Comparison of ENCODE assay signal across 10 cellular contexts in genomic region chr16:27431773-27432599, GRCh38. TPM values are rescaled to one million over a fixed set of nuclear protein-coding genes. Genes with fewer than 3 reads are reported as not detected.
DNase-seq lines count a peak whose midpoint lies in the region; ATAC-seq and TF ChIP-seq lines count a peak whose summit lies in the region.
"Had no signal": no experiment of that assay in that cellular context is flagged by ENCODE, and none has a peak within 500 bp of the region (broad histone marks: within the 10 kb centered on the region; RNA-seq: fewer than 3 reads in every experiment).

No MANE protein-coding gene starts in this region.

- no peaks in the 10 kb centered on the region for H3K36me3 ChIP-seq in neural progenitor cell

- no peak overlapping the region for H3K4me3 ChIP-seq in neural progenitor cell

- no peak overlapping the region for H3K9ac ChIP-seq in neural progenitor cell

- H3K36me3 Mint-ChIP-seq in activated naive CD4-positive, alpha-beta T cell treated with anti-CD3 and anti-CD28 coated beads, Interleukin-2, amount 50 U/mL, for 24 hours, result peaks cover 25% of the 10 kb centered on the region
- no peaks in the 10 kb centered on the region for H3K36me3 Mint-ChIP-seq in glutamatergic neuron (ENCODE audit: unreplicated experiment)
- no peaks in the 10 kb centered on the region for H3K36me3 Mint-ChIP-seq in type B pancreatic cell
- H3K36me3 Mint-ChIP-seq in neural progenitor cell, result no peaks in the 10 kb centered on the region

- H3K9me3 Mint-ChIP-seq in activated naive CD4-positive, alpha-beta T cell treated with anti-CD3 and anti-CD28 coated beads, Interleukin-2, amount 50 U/mL, for 24 hours, result no peaks in the 10 kb centered on the region
- peaks cover 1% of the 10 kb centered on the region for H3K9me3 Mint-ChIP-seq in glutamatergic neuron (ENCODE audit: unreplicated experiment)
- H3K9me3 Mint-ChIP-seq in type B pancreatic cell, result no peaks in the 10 kb centered on the region
- H3K9me3 Mint-ChIP-seq in neural progenitor cell, result no peaks in the 10 kb centered on the region

- TF ChIP-seq CTCF in glutamatergic neuron (IDR thresholded peaks at IDR 0.05; ENCODE audit: partially characterized antibody, unreplicated experiment), result no peak
- no peak for TF ChIP-seq CTCF in type B pancreatic cell (conservative IDR thresholded peaks at IDR 0.05)
- TF ChIP-seq CTCF in neural progenitor cell (IDR thresholded peaks at IDR 0.05), result no peak

- peaks cover 42% of the 10 kb centered on the region for H3K4me1 Mint-ChIP-seq in activated naive CD4-positive, alpha-beta T cell treated with anti-CD3 and anti-CD28 coated beads, Interleukin-2, amount 50 U/mL, for 24 hours
- no peaks in the 10 kb centered on the region for H3K4me1 Mint-ChIP-seq in glutamatergic neuron (ENCODE audit: low read depth, unreplicated experiment)
- no peaks in the 10 kb centered on the region for H3K4me1 Mint-ChIP-seq in type B pancreatic cell (ENCODE audit: unreplicated experiment)
- H3K4me1 Mint-ChIP-seq in neural progenitor cell, result peaks cover 3% of the 10 kb centered on the region

- no peaks in the 10 kb centered on the region for H3K27me3 Mint-ChIP-seq in activated naive CD4-positive, alpha-beta T cell treated with anti-CD3 and anti-CD28 coated beads, Interleukin-2, amount 50 U/mL, for 24 hours
- H3K27me3 Mint-ChIP-seq in glutamatergic neuron (ENCODE audit: unreplicated experiment) (peaks cover 8% of the 10 kb centered on the region), type B pancreatic cell (no peaks in the 10 kb centered on the region), neural progenitor cell (ENCODE audit: insufficient read depth, low read depth) (peaks cover 2% of the 10 kb centered on the region)

- H3K27ac Mint-ChIP-seq in activated naive CD4-positive, alpha-beta T cell treated with anti-CD3 and anti-CD28 coated beads, Interleukin-2, amount 50 U/mL, for 24 hours, result peak overlapping the region; percentile 66
- H3K27ac Mint-ChIP-seq in glutamatergic neuron (ENCODE audit: unreplicated experiment) (no peak overlapping the region), type B pancreatic cell (peak overlapping the region; percentile 78), neural progenitor cell (no peak overlapping the region)

- no peak for DNase-seq in activated naive CD4-positive, alpha-beta T cell treated with anti-CD3 and anti-CD28 coated beads, Interleukin-2, amount 50 U/mL, for 16 hours
- DNase-seq in T1000 (lab: John Stamatoyannopoulos, UW), result peak; percentile 31
- DNase-seq in glutamatergic neuron, result peak; percentile 1
- peak; percentile 44 for DNase-seq in type B pancreatic cell (ENCODE audit: extremely low spot score, unreplicated experiment)
- DNase-seq in neural progenitor cell (ENCODE audit: low spot score), result no peak
- DNase-seq: AML-193, NCI-H446 treated with DMSO at 0.1 percent for 48 hours had no signal

- H3K4me2 ChIP-seq in neural progenitor cell, result no peak overlapping the region

- no peak overlapping the region for H2AFZ ChIP-seq in neural progenitor cell (replicated peaks)

- H3F3A ChIP-seq in neural progenitor cell (ENCODE audit: low read depth), result no peaks in the 10 kb centered on the region

- no peak overlapping the region for H3K4me3 Mint-ChIP-seq in activated naive CD4-positive, alpha-beta T cell treated with anti-CD3 and anti-CD28 coated beads, Interleukin-2, amount 50 U/mL, for 24 hours
- no peak overlapping the region for H3K4me3 Mint-ChIP-seq in glutamatergic neuron (ENCODE audit: unreplicated experiment)
- H3K4me3 Mint-ChIP-seq in type B pancreatic cell, result no peak overlapping the region
- H3K4me3 Mint-ChIP-seq in neural progenitor cell, result no peak overlapping the region

- H3K9me3 ChIP-seq in neural progenitor cell (ENCODE audit: low read depth), result no peaks in the 10 kb centered on the region

- no peak overlapping the region for H3K27ac ChIP-seq in neural progenitor cell

- H3K27me3 ChIP-seq in neural progenitor cell, result no peaks in the 10 kb centered on the region

- no peaks in the 10 kb centered on the region for H4K20me1 ChIP-seq in neural progenitor cell (ENCODE audit: low read depth)

- H3K4me1 ChIP-seq in neural progenitor cell, result no peaks in the 10 kb centered on the region

- ATAC-seq in HG03378 (IDR thresholded peaks at IDR 0.05; ENCODE audit: unreplicated experiment), result no peak
- ATAC-seq in HG02981 (IDR thresholded peaks at IDR 0.05; ENCODE audit: unreplicated experiment), result no peak

- H3K79me2 ChIP-seq in neural progenitor cell (ENCODE audit: low read depth), result no peaks in the 10 kb centered on the region

RNA-seq across cellular contexts. Expression of gene IL21R, which starts 30.0 kb away (rescaled TPM):
- total RNA-seq in glutamatergic neuron (ENCODE audit: unreplicated experiment) (0.86 TPM), type B pancreatic cell (ENCODE audit: low replicate concordance) (0.29 TPM in 1 of 2 replicates, not detected in the other), neural progenitor cell (ENCODE audit: low replicate concordance) (0.53 TPM in 1 of 2 replicates, not detected in the other)

Comparison
In these comparisons a context has a peak if more than half of its experiments do, and no peak if none do; other contexts are left out.
1. H3K27ac Mint-ChIP-seq: peak in activated naive CD4-positive, alpha-beta T cell treated with anti-CD3 and anti-CD28 coated beads, Interleukin-2, amount 50 U/mL, for 24 hours (single experiment) and type B pancreatic cell (single experiment); none in glutamatergic neuron (single experiment) and neural progenitor cell (single experiment).
2. DNase-seq: peak in T1000 (single experiment), glutamatergic neuron (single experiment) and type B pancreatic cell (single experiment); none in activated naive CD4-positive, alpha-beta T cell treated with anti-CD3 and anti-CD28 coated beads, Interleukin-2, amount 50 U/mL, for 16 hours (single experiment) and neural progenitor cell (single experiment).